Comparison of ENCODE assay signal across 15 cellular contexts in genomic region chr10:67141300-67141699, GRCh38.
A peak's percentile ranks its signal among the peaks of the same experiment; 100 is the strongest.
DNase-seq lines count a peak whose midpoint lies in the region; ATAC-seq and TF ChIP-seq lines count a peak whose summit lies in the region.
"Had no signal": no experiment of that assay in that cellular context is flagged by ENCODE, and none has a peak within 500 bp of the region (broad histone marks: within the 10 kb centered on the region; RNA-seq: fewer than 3 reads in every experiment).

No MANE protein-coding gene starts in this region.

- H2BK15ac ChIP-seq in neuronal stem cell (ENCODE audit: low read length) = no peak overlapping the region

- no peak overlapping the region for H3K23ac ChIP-seq in neuronal stem cell (ENCODE audit: low read depth, low read length, poor library complexity)

- H3K4me1 ChIP-seq in endodermal cell (ENCODE audit: control insufficient read depth, insufficient read depth, low read length) (no peaks in the 10 kb centered on the region), neuronal stem cell (ENCODE audit: control insufficient read depth in 2 of 2, insufficient read depth in 1 of 2, low read depth in 1 of 2, low read length in 2 of 2) (peaks cover 0 to 3% of the 10 kb centered on the region in 2 donors), heart right ventricle (peaks cover 0 to 8% (median 0%) of the 10 kb centered on the region in 9 donors)
- H3K4me1 ChIP-seq: BLaER1 had no signal

- H2BK120ac ChIP-seq in neuronal stem cell (ENCODE audit: low read depth, low read length) = no peak overlapping the region

- H2BK12ac ChIP-seq in neuronal stem cell (ENCODE audit: low read length) = no peak overlapping the region

- no peak overlapping the region for H4K91ac ChIP-seq in neuronal stem cell (ENCODE audit: low read depth, low read length, poor library complexity)

- no peaks in the 10 kb centered on the region for H3K36me3 Mint-ChIP-seq in endodermal cell (ENCODE audit: low read depth)
- H3K36me3 Mint-ChIP-seq: CD14-positive monocyte; CD4-positive, alpha-beta memory T cell had no signal

- no peak overlapping the region for H3K27ac Mint-ChIP-seq in endodermal cell
- H3K27ac Mint-ChIP-seq: CD14-positive monocyte; CD4-positive, alpha-beta memory T cell had no signal

- DNase-seq in NCI-H146 (lab: John Stamatoyannopoulos, UW) (peak; percentile 28), NCI-H2081 treated with DMSO at 0.1 percent for 48 hours (lab: John Stamatoyannopoulos, UW) (peak; percentile 1), endodermal cell (peak; percentile 40), neuronal stem cell (ENCODE audit: low spot score) (no peak), SW480 (ENCODE audit: low spot score) (no peak), heart right ventricle (no peak)
- DNase-seq: 8988T; CD4-positive, alpha-beta memory T cell; DMS153; DMS79; GDM1; GOT3 had no signal

- no peak overlapping the region for H3K4ac ChIP-seq in neuronal stem cell (ENCODE audit: low read length)

- ATAC-seq in GM18868 (IDR thresholded peaks at IDR 0.05; ENCODE audit: unreplicated experiment) (no peak), heart right ventricle (no peak)

- TF ChIP-seq CTCF in endodermal cell (conservative IDR thresholded peaks at IDR 0.05) (no peak), heart right ventricle (IDR thresholded peaks at IDR 0.05) (no peak)

- H3K9ac ChIP-seq in endodermal cell (ENCODE audit: extremely low read depth, low read length, poor library complexity, severe bottlenecking) (no peak overlapping the region), neuronal stem cell (ENCODE audit: low read depth, low read length, poor library complexity) (no peak overlapping the region)
- H3K9ac ChIP-seq: BLaER1 had no signal

- H3K4me3 ChIP-seq in endodermal cell (ENCODE audit: low read length) (no peak overlapping the region), neuronal stem cell (ENCODE audit: low read length in 2 of 2) (no peak overlapping the region), heart right ventricle (no peak overlapping the region)
- H3K4me3 ChIP-seq: BLaER1 had no signal

- H3K4me3 Mint-ChIP-seq in endodermal cell = no peak overlapping the region
- H3K4me3 Mint-ChIP-seq: CD14-positive monocyte; CD4-positive, alpha-beta memory T cell had no signal

- 92 to 95% methylated on average over 5 to 6 of the region's 6 CpGs for WGBS in endodermal cell (ENCODE audit: insufficient coverage in 1 of 2, insufficient read length in 1 of 2), 2 experiments
- WGBS in neuronal stem cell (ENCODE audit: extremely low coverage in 2 of 2, insufficient read length in 2 of 2, insufficient replicate concordance in 1 of 2), 2 donors = no CpG with 5 or more reads among the region's 6 CpGs
- WGBS in heart right ventricle, 2 donors = 75 to 92% methylated on average over 6 of the region's 6 CpGs

- H3K9me3 Mint-ChIP-seq in endodermal cell = no peaks in the 10 kb centered on the region

- H3K14ac ChIP-seq in neuronal stem cell (ENCODE audit: low read length) = no peak overlapping the region

- H4K8ac ChIP-seq in neuronal stem cell (ENCODE audit: low read depth, low read length) = no peak overlapping the region

- no peaks in the 10 kb centered on the region for H3K27me3 Mint-ChIP-seq in endodermal cell (ENCODE audit: insufficient read depth)
- H3K27me3 Mint-ChIP-seq: CD4-positive, alpha-beta memory T cell had no signal

- H3K18ac ChIP-seq in neuronal stem cell (ENCODE audit: low read length) = no peak overlapping the region

- no peak overlapping the region for H3K4me2 ChIP-seq in neuronal stem cell (ENCODE audit: insufficient read depth, low read length, poor library complexity, severe bottlenecking)
- H3K4me2 ChIP-seq: BLaER1 had no signal

- no peak overlapping the region for H2BK5ac ChIP-seq in neuronal stem cell (ENCODE audit: low read length)

- H2AFZ ChIP-seq in neuronal stem cell (ENCODE audit: low read length) = peak overlapping the region; percentile 2

- no peaks in the 10 kb centered on the region for H3K4me1 Mint-ChIP-seq in endodermal cell
- H3K4me1 Mint-ChIP-seq: CD14-positive monocyte; CD4-positive, alpha-beta memory T cell had no signal

- H3K36me3 ChIP-seq in endodermal cell (ENCODE audit: control insufficient read depth, insufficient read depth, low read length) (no peaks in the 10 kb centered on the region), neuronal stem cell (replicated peaks in 1 of 2; ENCODE audit: control insufficient read depth in 2 of 2, insufficient read depth in 2 of 2, low read length in 2 of 2) (no peaks in the 10 kb centered on the region), heart right ventricle (no peaks in the 10 kb centered on the region)
- H3K36me3 ChIP-seq: BLaER1 had no signal

- H3K27ac ChIP-seq in endodermal cell (ENCODE audit: low read depth, low read length) (no peak overlapping the region), neuronal stem cell (replicated peaks; ENCODE audit: low read length) (no peak overlapping the region), heart right ventricle (no peak overlapping the region)
- H3K27ac ChIP-seq: BLaER1 had no signal

- H3K27me3 ChIP-seq in endodermal cell (ENCODE audit: control insufficient read depth, insufficient read depth, low read length, poor library complexity, severe bottlenecking) = no peaks in the 10 kb centered on the region
- H3K27me3 ChIP-seq in neuronal stem cell (ENCODE audit: control insufficient read depth in 3 of 3, insufficient read depth in 3 of 3, low read depth in 1 of 3, low read length in 3 of 3) = no peaks in the 10 kb centered on the region
- no peaks in the 10 kb centered on the region for H3K27me3 ChIP-seq in heart right ventricle
- H3K27me3 ChIP-seq: BLaER1 had no signal

- no peaks in the 10 kb centered on the region for H3K79me1 ChIP-seq in neuronal stem cell (ENCODE audit: low read depth, low read length)

- intact Hi-C loops in heart right ventricle (cut with DNase I) = no loop called here

- H3K9me3 ChIP-seq in endodermal cell (ENCODE audit: control insufficient read depth, low read length) = no peaks in the 10 kb centered on the region
- H3K9me3 ChIP-seq in neuronal stem cell (replicated peaks in 1 of 2; ENCODE audit: control insufficient read depth in 2 of 2, insufficient read depth in 1 of 2, low read depth in 1 of 2, low read length in 2 of 2) = no peaks in the 10 kb centered on the region
- H3K9me3 ChIP-seq in heart right ventricle = no peaks in the 10 kb centered on the region
- H3K9me3 ChIP-seq: BLaER1 had no signal

- H2AK5ac ChIP-seq in neuronal stem cell (ENCODE audit: low read depth, low read length) = no peak overlapping the region

Comparison
In these comparisons a context has a peak if more than half of its experiments do, and no peak if none do; other contexts are left out.
1. DNase-seq: peak in NCI-H146 (single experiment), NCI-H2081 treated with DMSO at 0.1 percent for 48 hours (single experiment) and endodermal cell (single experiment); none in neuronal stem cell (single experiment), SW480 (single experiment) and heart right ventricle (0 of 2).